21 cellular contexts compared by ENCODE assay signal in genomic region chr18:32111706-32112105, GRCh38. TPM values are rescaled to one million over a fixed set of nuclear protein-coding genes. Genes with fewer than 3 reads are reported as not detected.
DNase-seq lines count a peak whose midpoint lies in the region; ATAC-seq and TF ChIP-seq lines count a peak whose summit lies in the region.
"Had no signal": no experiment of that assay in that cellular context is flagged by ENCODE, and none has a peak within 500 bp of the region (broad histone marks: within the 10 kb centered on the region; RNA-seq: fewer than 3 reads in every experiment).

No MANE protein-coding gene starts in this region.

- no peak overlapping the region for H3K4me3 Mint-ChIP-seq in T-helper 1 cell treated with Interleukin-12 subunit alpha and Interleukin-12 subunit beta and Interleukin-4 antibody, amounts not matched to agents 30 μg/mL and 1 μg/mL, for 36 hours
- no peak overlapping the region for H3K4me3 Mint-ChIP-seq in stimulated activated naive CD8-positive, alpha-beta T cell treated with anti-CD3 and anti-CD28 coated beads, Interleukin-15, Interleukin-2, amounts not matched to agents 100 ng/mL and 50 ng/mL, for 24 hours
- H3K4me3 Mint-ChIP-seq in endodermal cell: no peak overlapping the region
- H3K4me3 Mint-ChIP-seq: CD14-positive monocyte, H9, IgD-negative memory B cell had no signal

- no peaks in the 10 kb centered on the region for H3K4me1 ChIP-seq in endodermal cell (ENCODE audit: control insufficient read depth, insufficient read depth, low read length)
- H3K4me1 ChIP-seq in SJCRH30: no peaks in the 10 kb centered on the region

- H3K9me3 ChIP-seq in endodermal cell (ENCODE audit: control insufficient read depth, low read length) (no peaks in the 10 kb centered on the region), SJCRH30 (replicated peaks) (no peaks in the 10 kb centered on the region)
- H3K9me3 ChIP-seq: MG63 had no signal

- H3K27me3 ChIP-seq in endodermal cell (ENCODE audit: control insufficient read depth, insufficient read depth, low read length, poor library complexity, severe bottlenecking) (no peaks in the 10 kb centered on the region), SJCRH30 (no peaks in the 10 kb centered on the region)
- H3K27me3 ChIP-seq: MG63 had no signal

- ATAC-seq in stimulated activated naive CD8-positive, alpha-beta T cell treated with anti-CD3 and anti-CD28 coated beads, Interleukin-15, Interleukin-2, amounts not matched to agents 100 U/mL and 50 U/mL, for 24 hours: no peak
- no peak for ATAC-seq in left cardiac atrium

- peaks cover 58% of the 10 kb centered on the region for H3K36me3 ChIP-seq in endodermal cell (ENCODE audit: control insufficient read depth, insufficient read depth, low read length)
- no peaks in the 10 kb centered on the region for H3K36me3 ChIP-seq in SJCRH30

- H3K4me1 Mint-ChIP-seq in T-helper 1 cell treated with Interleukin-12 subunit alpha and Interleukin-12 subunit beta and Interleukin-4 antibody, amounts not matched to agents 30 μg/mL and 1 μg/mL, for 36 hours (ENCODE audit: low read depth): peaks cover 18% of the 10 kb centered on the region
- H3K4me1 Mint-ChIP-seq in stimulated activated naive CD8-positive, alpha-beta T cell treated with anti-CD3 and anti-CD28 coated beads, Interleukin-15, Interleukin-2, amounts not matched to agents 100 ng/mL and 50 ng/mL, for 24 hours (ENCODE audit: low read depth): peaks cover 45% of the 10 kb centered on the region
- no peaks in the 10 kb centered on the region for H3K4me1 Mint-ChIP-seq in endodermal cell
- H3K4me1 Mint-ChIP-seq: H9 had no signal

- intact Hi-C loops in left cardiac atrium (cut with DNase I): no loop called here

- DNase-seq in T-helper 1 cell: no peak
- no peak for DNase-seq in stimulated activated naive CD8-positive, alpha-beta T cell treated with anti-CD3 and anti-CD28 coated beads, Interleukin-15, Interleukin-2, amounts not matched to agents 100 U/mL and 50 U/mL, for 24 hours
- no peak for DNase-seq in endodermal cell
- DNase-seq in SJCRH30: no peak
- no peak for DNase-seq in left cardiac atrium
- no peak for DNase-seq in HT-29 (ENCODE audit: low spot score)
- DNase-seq: AML-193, DMS 273 treated with DMSO at 0.1 percent for 48 hours, H9, Karpas-422, MG63, NCI-H1048, NCI-H1436, NCI-H1930, NCI-H345, NCI-H526 had no signal

- no peak overlapping the region for H3K9ac ChIP-seq in endodermal cell (ENCODE audit: extremely low read depth, low read length, poor library complexity, severe bottlenecking)

- H3K9me3 Mint-ChIP-seq in T-helper 1 cell treated with Interleukin-12 subunit alpha and Interleukin-12 subunit beta and Interleukin-4 antibody, amounts not matched to agents 30 μg/mL and 1 μg/mL, for 36 hours: no peaks in the 10 kb centered on the region
- H3K9me3 Mint-ChIP-seq in stimulated activated naive CD8-positive, alpha-beta T cell treated with anti-CD3 and anti-CD28 coated beads, Interleukin-15, Interleukin-2, amounts not matched to agents 100 ng/mL and 50 ng/mL, for 24 hours: no peaks in the 10 kb centered on the region
- no peaks in the 10 kb centered on the region for H3K9me3 Mint-ChIP-seq in endodermal cell
- H3K9me3 Mint-ChIP-seq: CD14-positive monocyte, H9, IgD-negative memory B cell had no signal

- peak overlapping the region; percentile 45 for H3K27ac Mint-ChIP-seq in T-helper 1 cell treated with Interleukin-12 subunit alpha and Interleukin-12 subunit beta and Interleukin-4 antibody, amounts not matched to agents 30 μg/mL and 1 μg/mL, for 36 hours
- peak overlapping the region; percentile 71 for H3K27ac Mint-ChIP-seq in stimulated activated naive CD8-positive, alpha-beta T cell treated with anti-CD3 and anti-CD28 coated beads, Interleukin-15, Interleukin-2, amounts not matched to agents 100 ng/mL and 50 ng/mL, for 24 hours
- peak overlapping the region; percentile 29 for H3K27ac Mint-ChIP-seq in endodermal cell
- H3K27ac Mint-ChIP-seq: IgD-negative memory B cell had no signal

- 93 to 97% methylated on average over 2 to 3 of the region's 3 CpGs for WGBS in endodermal cell (ENCODE audit: insufficient coverage in 1 of 2, insufficient read length in 1 of 2), 2 experiments

- no peaks in the 10 kb centered on the region for H3K27me3 Mint-ChIP-seq in T-helper 1 cell treated with Interleukin-12 subunit alpha and Interleukin-12 subunit beta and Interleukin-4 antibody, amounts not matched to agents 30 μg/mL and 1 μg/mL, for 36 hours (ENCODE audit: low read depth)
- no peaks in the 10 kb centered on the region for H3K27me3 Mint-ChIP-seq in stimulated activated naive CD8-positive, alpha-beta T cell treated with anti-CD3 and anti-CD28 coated beads, Interleukin-15, Interleukin-2, amounts not matched to agents 100 ng/mL and 50 ng/mL, for 24 hours
- H3K27me3 Mint-ChIP-seq in endodermal cell (ENCODE audit: insufficient read depth): no peaks in the 10 kb centered on the region
- H3K27me3 Mint-ChIP-seq: IgD-negative memory B cell had no signal

- H3K4me3 ChIP-seq in endodermal cell (ENCODE audit: low read length) (no peak overlapping the region), SJCRH30 (no peak overlapping the region)
- H3K4me3 ChIP-seq: MG63 had no signal

- no peak overlapping the region for H3K27ac ChIP-seq in endodermal cell (ENCODE audit: low read depth, low read length)
- no peak overlapping the region for H3K27ac ChIP-seq in SJCRH30
- H3K27ac ChIP-seq: 22Rv1 had no signal

- peaks cover 20% of the 10 kb centered on the region for H3K36me3 Mint-ChIP-seq in T-helper 1 cell treated with Interleukin-12 subunit alpha and Interleukin-12 subunit beta and Interleukin-4 antibody, amounts not matched to agents 30 μg/mL and 1 μg/mL, for 36 hours (ENCODE audit: low read depth)
- H3K36me3 Mint-ChIP-seq in stimulated activated naive CD8-positive, alpha-beta T cell treated with anti-CD3 and anti-CD28 coated beads, Interleukin-15, Interleukin-2, amounts not matched to agents 100 ng/mL and 50 ng/mL, for 24 hours (ENCODE audit: low read depth): peaks cover 62% of the 10 kb centered on the region
- H3K36me3 Mint-ChIP-seq in endodermal cell (ENCODE audit: low read depth): peaks cover 43% of the 10 kb centered on the region

- TF ChIP-seq CTCF in endodermal cell (conservative IDR thresholded peaks at IDR 0.05): no peak

RNA-seq across cellular contexts. Expression of gene RNF138, which starts 20.0 kb away (rescaled TPM):
- total RNA-seq in endodermal cell (10 to 100 TPM; 45.2 to 59.6 TPM), left cardiac atrium (10 to 100 TPM; 12.4 to 17.2 TPM)
- 70.9 TPM for polyA plus RNA-seq in endodermal cell (2013, experiment 1 of 2)
- polyA plus RNA-seq in endodermal cell (2013, experiment 2 of 2): 56.7 TPM
- 27.5 and 28.4 TPM in 2 replicates for total RNA-seq in SJCRH30 (2014; rRNA removed; shearing (Covaris generic))
- 30.8 and 43.0 TPM in 2 replicates for total RNA-seq in HT-29 (2014; rRNA removed; shearing (Covaris generic))
